Comparison of ENCODE assay signal across 15 cellular contexts in the genomic region with DNA sequence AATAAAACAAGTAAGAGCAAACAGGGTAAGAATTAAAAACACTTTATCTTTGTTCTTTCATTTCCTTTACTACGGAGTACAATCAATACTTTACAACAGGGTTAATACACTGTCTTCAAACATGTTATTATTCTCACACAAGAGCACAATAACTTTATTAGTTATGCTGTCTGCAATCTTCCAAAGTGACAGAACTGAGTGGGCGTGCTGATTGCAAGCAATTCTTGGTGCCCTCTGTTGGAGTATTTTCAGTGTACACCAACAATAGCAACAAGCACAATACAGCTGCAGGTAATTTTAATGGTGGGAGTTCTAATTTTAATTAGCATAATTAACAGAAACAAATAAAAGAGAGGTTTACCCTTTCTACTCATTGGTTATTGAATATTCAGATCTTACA. TPM values are rescaled to one million over a fixed set of nuclear protein-coding genes. Genes with fewer than 3 reads are reported as not detected.
DNase-seq lines count a peak whose midpoint lies in the region; ATAC-seq and TF ChIP-seq lines count a peak whose summit lies in the region.
"Had no signal": no experiment of that assay in that cellular context is flagged by ENCODE, and none has a peak within 500 bp of the region (broad histone marks: within the 10 kb centered on the region; RNA-seq: fewer than 3 reads in every experiment).

No MANE protein-coding gene starts in this region.

- CTCF ChIA-PET in mammary epithelial cell (lab: Charles Lee; ENCODE audit: low non-redundant PET) = no interaction called here

- H3K4me1 ChIP-seq in heart left ventricle = peaks cover 0 to 11% (median 0%) of the 10 kb centered on the region in 12 donors
- H3K4me1 ChIP-seq in right cardiac atrium (ENCODE audit: control insufficient read depth, insufficient read depth, low read length) = no peaks in the 10 kb centered on the region
- no peaks in the 10 kb centered on the region for H3K4me1 ChIP-seq in mammary epithelial cell (ENCODE audit: insufficient read depth, low read length)
- H3K4me1 ChIP-seq in esophagus squamous epithelium = no peaks in the 10 kb centered on the region
- H3K4me1 ChIP-seq in testis = no peaks in the 10 kb centered on the region
- H3K4me1 ChIP-seq: BLaER1 treated with 17β-estradiol and CSF1 and Interleukin-3, amounts not matched to agents 10 nM and 100 nM had no signal

- in situ Hi-C loops in mammary epithelial cell (cut with MboI; ENCODE audit: low sequenced_read_pairs in 2 of 2) = no loop called here

- H3K36me3 ChIP-seq in heart left ventricle (no peaks in the 10 kb centered on the region), mammary epithelial cell (ENCODE audit: insufficient read depth, low read length) (no peaks in the 10 kb centered on the region), kidney epithelial cell (ENCODE audit: control insufficient read depth, insufficient read depth, low read length) (no peaks in the 10 kb centered on the region), esophagus squamous epithelium (no peaks in the 10 kb centered on the region), testis (ENCODE audit: low read depth, missing control alignments) (no peaks in the 10 kb centered on the region)
- H3K36me3 ChIP-seq: BLaER1 treated with 17β-estradiol and CSF1 and Interleukin-3, amounts not matched to agents 10 nM and 100 nM; SJCRH30 had no signal

- no peaks in the 10 kb centered on the region for H4K20me1 ChIP-seq in mammary epithelial cell (ENCODE audit: insufficient read depth, low read length)
- H4K20me1 ChIP-seq: BLaER1 treated with 17β-estradiol and CSF1 and Interleukin-3, amounts not matched to agents 10 nM and 100 nM had no signal

- H3K9ac ChIP-seq in mammary epithelial cell (ENCODE audit: insufficient read depth, low read length) = no peak overlapping the region
- H3K9ac ChIP-seq: BLaER1 treated with 17β-estradiol and CSF1 and Interleukin-3, amounts not matched to agents 10 nM and 100 nM had no signal

- H3K9me3 ChIP-seq in heart left ventricle = no peaks in the 10 kb centered on the region
- H3K9me3 ChIP-seq in right cardiac atrium (ENCODE audit: control insufficient read depth, low read length) = no peaks in the 10 kb centered on the region
- H3K9me3 ChIP-seq in mammary epithelial cell (replicated peaks; ENCODE audit: insufficient read depth, low read length) = no peaks in the 10 kb centered on the region
- H3K9me3 ChIP-seq in esophagus squamous epithelium = no peaks in the 10 kb centered on the region
- H3K9me3 ChIP-seq in testis = no peaks in the 10 kb centered on the region
- H3K9me3 ChIP-seq: BLaER1 treated with 17β-estradiol and CSF1 and Interleukin-3, amounts not matched to agents 10 nM and 100 nM; SJCRH30 had no signal

- TF ChIP-seq POLR2A in heart left ventricle (IDR thresholded peaks at IDR 0.05) = no peak
- TF ChIP-seq POLR2A in esophagus squamous epithelium (IDR thresholded peaks at IDR 0.05) = no peak
- TF ChIP-seq POLR2A in testis (IDR thresholded peaks at IDR 0.05) = no peak

- H2AFZ ChIP-seq in mammary epithelial cell (ENCODE audit: low read depth, low read length) = peak overlapping the region; percentile 20

- intact Hi-C loops in heart left ventricle (cut with DNase I) = no loop called here
- intact Hi-C loops in right cardiac atrium (cut with DNase I) = no loop called here
- intact Hi-C loops in mammary epithelial cell (cut with micrococcal nuclease) = no loop called here
- intact Hi-C loops in esophagus squamous epithelium (cut with DNase I) = no loop called here
- intact Hi-C loops in testis (cut with DNase I; ENCODE audit: low total_unique reads) = no loop called here

- no peaks in the 10 kb centered on the region for H3K27me3 ChIP-seq in heart left ventricle
- no peaks in the 10 kb centered on the region for H3K27me3 ChIP-seq in right cardiac atrium (ENCODE audit: control insufficient read depth, insufficient read depth)
- no peaks in the 10 kb centered on the region for H3K27me3 ChIP-seq in mammary epithelial cell (ENCODE audit: insufficient read depth, low read length)
- no peaks in the 10 kb centered on the region for H3K27me3 ChIP-seq in kidney epithelial cell (ENCODE audit: control insufficient read depth, insufficient read depth, low read length)
- H3K27me3 ChIP-seq in esophagus squamous epithelium = no peaks in the 10 kb centered on the region
- no peaks in the 10 kb centered on the region for H3K27me3 ChIP-seq in testis
- H3K27me3 ChIP-seq: BLaER1 treated with 17β-estradiol and CSF1 and Interleukin-3, amounts not matched to agents 10 nM and 100 nM; SJCRH30 had no signal

- DNase-seq in heart left ventricle = peak in 1 of 5 donors; percentile 28
- DNase-seq in right cardiac atrium = no peak
- DNase-seq in mammary epithelial cell = no peak
- no peak for DNase-seq in kidney epithelial cell (ENCODE audit: low read depth)
- no peak for DNase-seq in esophagus squamous epithelium (lab: John Stamatoyannopoulos, UW)
- DNase-seq in activated CD4-positive, alpha-beta T cell treated with anti-CD3 and anti-CD28 coated beads, Interleukin-2, amount 50 U/mL, for 4 hours = no peak
- DNase-seq in testis = no peak
- no peak for DNase-seq in DMS79 (lab: John Stamatoyannopoulos, UW)
- DNase-seq: KBM-7; NCI-H2171; SJCRH30; stimulated activated CD4-positive, alpha-beta T cell treated with anti-CD3 and anti-CD28 coated beads, Interleukin-15, amount 100 ng/mL, for 24 hours; stimulated activated naive CD4-positive, alpha-beta T cell had no signal

- ATAC-seq in heart left ventricle = peak in 2 of 4 donors; percentile 64 to 73
- no peak for ATAC-seq in right cardiac atrium
- ATAC-seq: activated T-helper 17 cell treated with anti-CD3 and anti-CD28 coated beads, Interleukin-2, amount 50 U/mL, for 72 hours had no signal

- no peaks in the 10 kb centered on the region for H3K79me2 ChIP-seq in mammary epithelial cell (ENCODE audit: insufficient read depth, low read length)

- no peak overlapping the region for H3K4me2 ChIP-seq in mammary epithelial cell (ENCODE audit: insufficient read depth, low read depth, low read length)
- H3K4me2 ChIP-seq: BLaER1 treated with 17β-estradiol and CSF1 and Interleukin-3, amounts not matched to agents 10 nM and 100 nM had no signal

- no peak overlapping the region for H3K4me3 ChIP-seq in heart left ventricle
- no peak overlapping the region for H3K4me3 ChIP-seq in right cardiac atrium (ENCODE audit: low read length)
- H3K4me3 ChIP-seq in mammary epithelial cell (replicated peaks in 1 of 3; ENCODE audit: insufficient read depth in 1 of 3, low read depth in 2 of 3, low read length in 3 of 3) = no peak overlapping the region
- no peak overlapping the region for H3K4me3 ChIP-seq in kidney epithelial cell (ENCODE audit: low read depth, low read length)
- no peak overlapping the region for H3K4me3 ChIP-seq in esophagus squamous epithelium
- no peak overlapping the region for H3K4me3 ChIP-seq in testis
- H3K4me3 ChIP-seq: BLaER1 treated with 17β-estradiol and CSF1 and Interleukin-3, amounts not matched to agents 10 nM and 100 nM; SJCRH30 had no signal

- no peak overlapping the region for H3K27ac ChIP-seq in heart left ventricle
- no peak overlapping the region for H3K27ac ChIP-seq in right cardiac atrium (ENCODE audit: low read length)
- H3K27ac ChIP-seq in mammary epithelial cell (ENCODE audit: insufficient read depth, low read depth, low read length) = no peak overlapping the region
- H3K27ac ChIP-seq in esophagus squamous epithelium = no peak overlapping the region
- no peak overlapping the region for H3K27ac ChIP-seq in testis
- H3K27ac ChIP-seq: BLaER1 treated with 17β-estradiol and CSF1 and Interleukin-3, amounts not matched to agents 10 nM and 100 nM; SJCRH30 had no signal

- dilution Hi-C loops in mammary epithelial cell (cut with HindIII; ENCODE audit: low sequenced_read_pairs) = no loop called here

- 34 to 45% (median 38%) methylated on average over 2 of the region's 2 CpGs for WGBS in heart left ventricle, 4 donors
- 36% methylated on average over 2 of the region's 2 CpGs for WGBS in right cardiac atrium
- 29% methylated on average over 2 of the region's 2 CpGs for WGBS in mammary epithelial cell (ENCODE audit: low coverage, missing lambda C conversion rate)
- WGBS in esophagus squamous epithelium, 2 donors = 46 to 47% methylated on average over 2 of the region's 2 CpGs
- WGBS in testis, 2 donors = 68 to 77% methylated on average over 2 of the region's 2 CpGs

- no TSS peak for BruUV-seq in mammary epithelial cell (replicated peaks; lab: Mats Ljungman, UMichigan)

- TF ChIP-seq CTCF in heart left ventricle (IDR thresholded peaks at IDR 0.05) (peak in 10 of 12 donors; percentile 18 to 55 (median 38)), mammary epithelial cell (conservative IDR thresholded peaks at IDR 0.05 in 1 of 2, IDR thresholded peaks at IDR 0.05 in 1 of 2; ENCODE audit: extremely low read depth in 1 of 2, insufficient read depth in 1 of 2, low read depth in 1 of 2, low read length in 2 of 2) (peak; percentile 14 to 51), kidney epithelial cell (IDR thresholded peaks at IDR 0.05; ENCODE audit: insufficient read depth, low read length, poor library complexity, severe bottlenecking) (peak; percentile 18), esophagus squamous epithelium (IDR thresholded peaks at IDR 0.05) (peak in 2 of 6 experiments; percentile 22 to 24), testis (IDR thresholded peaks at IDR 0.05) (peak in 1 of 3 experiments; percentile 21)

RNA-seq across cellular contexts. Expression of gene PTPRK, which starts 33.9 kb away (rescaled TPM):
- total RNA-seq in heart left ventricle (10 to 100 TPM; 27.8 to 50.8 (median 40.0) TPM), right cardiac atrium (10 to 100 TPM; 36.5 to 45.7 (median 44.0) TPM), mammary epithelial cell (100 to 1,000 TPM; 103 to 336 TPM), kidney epithelial cell (117 and 127 TPM in 2 replicates), esophagus squamous epithelium (10 to 100 TPM; 10.3 to 36.0 (median 20.5) TPM), testis (10 to 100 TPM; 12.5 to 13.3 TPM)
- polyA plus RNA-seq in heart left ventricle (10 to 100 TPM in 1 of 2 donors, 1 to 10 TPM in 1; 5.4 to 16.4 TPM), right cardiac atrium (9.6 TPM), mammary epithelial cell (14.7 TPM), testis (ENCODE audit: insufficient read depth, low read depth, low replicate concordance) (9.1 TPM)
- polyA minus RNA-seq in mammary epithelial cell = 138 TPM
